In the genomic region with DNA sequence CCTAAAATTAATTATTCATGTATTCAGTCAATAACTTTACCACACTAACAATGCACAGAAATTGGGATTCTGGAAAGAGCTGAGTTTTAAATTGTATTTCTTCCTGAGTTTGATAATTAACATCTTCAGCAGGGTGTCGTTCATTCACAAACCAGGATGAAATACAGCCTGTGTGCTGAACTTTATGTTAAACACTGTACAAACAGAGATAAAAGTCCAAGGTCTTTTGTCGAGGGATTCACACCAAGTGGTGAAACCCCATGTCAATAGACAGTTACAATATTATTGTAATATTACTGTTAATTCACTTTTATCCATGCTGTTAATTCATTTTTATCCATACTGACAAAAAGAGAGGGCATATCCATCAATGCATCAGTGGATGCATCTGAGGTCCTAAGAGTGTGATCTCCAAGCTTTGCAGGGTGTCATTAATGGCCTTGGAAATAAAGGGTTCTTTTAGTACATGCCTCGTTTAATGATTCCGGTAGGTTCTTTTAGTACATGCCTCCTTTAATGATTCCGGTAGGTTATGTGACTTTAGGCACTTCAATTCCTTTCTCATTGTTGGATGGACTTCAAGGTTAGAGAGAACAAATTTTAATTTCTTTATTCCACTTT, we compare ENCODE assay signal across 1 cellular context.
TF ChIP-seq lines count a peak whose summit lies in the region.

No MANE protein-coding gene starts in this region.

TF ChIP-seq in HepG2, 621 proteins besides CTCF, POLR2A, EP300 and RAD21 (continued from another document and continues in another):
- TF ChIP-seq, protein P1, sequence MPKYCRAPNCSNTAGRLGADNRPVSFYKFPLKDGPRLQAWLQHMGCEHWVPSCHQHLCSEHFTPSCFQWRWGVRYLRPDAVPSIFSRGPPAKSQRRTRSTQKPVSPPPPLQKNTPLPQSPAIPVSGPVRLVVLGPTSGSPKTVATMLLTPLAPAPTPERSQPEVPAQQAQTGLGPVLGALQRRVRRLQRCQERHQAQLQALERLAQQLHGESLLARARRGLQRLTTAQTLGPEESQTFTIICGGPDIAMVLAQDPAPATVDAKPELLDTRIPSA (CRISPR knock-in tag; IDR thresholded peaks at IDR 0.05; ENCODE audit: borderline replicate concordance), result no peak
- TF ChIP-seq, protein P2, sequence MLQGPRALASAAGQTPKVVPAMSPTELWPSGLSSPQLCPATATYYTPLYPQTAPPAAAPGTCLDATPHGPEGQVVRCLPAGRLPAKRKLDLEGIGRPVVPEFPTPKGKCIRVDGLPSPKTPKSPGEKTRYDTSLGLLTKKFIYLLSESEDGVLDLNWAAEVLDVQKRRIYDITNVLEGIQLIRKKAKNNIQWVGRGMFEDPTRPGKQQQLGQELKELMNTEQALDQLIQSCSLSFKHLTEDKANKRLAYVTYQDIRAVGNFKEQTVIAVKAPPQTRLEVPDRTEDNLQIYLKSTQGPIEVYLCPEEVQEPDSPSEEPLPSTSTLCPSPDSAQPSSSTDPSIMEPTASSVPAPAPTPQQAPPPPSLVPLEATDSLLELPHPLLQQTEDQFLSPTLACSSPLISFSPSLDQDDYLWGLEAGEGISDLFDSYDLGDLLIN (CRISPR knock-in tag; IDR thresholded peaks at IDR 0.05; ENCODE audit: borderline replicate concordance), result no peak
- TF ChIP-seq, protein P3, sequence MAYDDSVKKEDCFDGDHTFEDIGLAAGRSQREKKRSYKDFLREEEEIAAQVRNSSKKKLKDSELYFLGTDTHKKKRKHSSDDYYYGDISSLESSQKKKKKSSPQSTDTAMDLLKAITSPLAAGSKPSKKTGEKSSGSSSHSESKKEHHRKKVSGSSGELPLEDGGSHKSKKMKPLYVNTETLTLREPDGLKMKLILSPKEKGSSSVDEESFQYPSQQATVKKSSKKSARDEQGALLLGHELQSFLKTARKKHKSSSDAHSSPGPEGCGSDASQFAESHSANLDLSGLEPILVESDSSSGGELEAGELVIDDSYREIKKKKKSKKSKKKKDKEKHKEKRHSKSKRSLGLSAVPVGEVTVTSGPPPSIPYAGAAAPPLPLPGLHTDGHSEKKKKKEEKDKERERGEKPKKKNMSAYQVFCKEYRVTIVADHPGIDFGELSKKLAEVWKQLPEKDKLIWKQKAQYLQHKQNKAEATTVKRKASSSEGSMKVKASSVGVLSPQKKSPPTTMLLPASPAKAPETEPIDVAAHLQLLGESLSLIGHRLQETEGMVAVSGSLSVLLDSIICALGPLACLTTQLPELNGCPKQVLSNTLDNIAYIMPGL (CRISPR knock-in tag; IDR thresholded peaks at IDR 0.05; ENCODE audit: borderline replicate concordance in 1 of 2, low read depth in 1 of 2), result no peak
- TF ChIP-seq, protein P4, sequence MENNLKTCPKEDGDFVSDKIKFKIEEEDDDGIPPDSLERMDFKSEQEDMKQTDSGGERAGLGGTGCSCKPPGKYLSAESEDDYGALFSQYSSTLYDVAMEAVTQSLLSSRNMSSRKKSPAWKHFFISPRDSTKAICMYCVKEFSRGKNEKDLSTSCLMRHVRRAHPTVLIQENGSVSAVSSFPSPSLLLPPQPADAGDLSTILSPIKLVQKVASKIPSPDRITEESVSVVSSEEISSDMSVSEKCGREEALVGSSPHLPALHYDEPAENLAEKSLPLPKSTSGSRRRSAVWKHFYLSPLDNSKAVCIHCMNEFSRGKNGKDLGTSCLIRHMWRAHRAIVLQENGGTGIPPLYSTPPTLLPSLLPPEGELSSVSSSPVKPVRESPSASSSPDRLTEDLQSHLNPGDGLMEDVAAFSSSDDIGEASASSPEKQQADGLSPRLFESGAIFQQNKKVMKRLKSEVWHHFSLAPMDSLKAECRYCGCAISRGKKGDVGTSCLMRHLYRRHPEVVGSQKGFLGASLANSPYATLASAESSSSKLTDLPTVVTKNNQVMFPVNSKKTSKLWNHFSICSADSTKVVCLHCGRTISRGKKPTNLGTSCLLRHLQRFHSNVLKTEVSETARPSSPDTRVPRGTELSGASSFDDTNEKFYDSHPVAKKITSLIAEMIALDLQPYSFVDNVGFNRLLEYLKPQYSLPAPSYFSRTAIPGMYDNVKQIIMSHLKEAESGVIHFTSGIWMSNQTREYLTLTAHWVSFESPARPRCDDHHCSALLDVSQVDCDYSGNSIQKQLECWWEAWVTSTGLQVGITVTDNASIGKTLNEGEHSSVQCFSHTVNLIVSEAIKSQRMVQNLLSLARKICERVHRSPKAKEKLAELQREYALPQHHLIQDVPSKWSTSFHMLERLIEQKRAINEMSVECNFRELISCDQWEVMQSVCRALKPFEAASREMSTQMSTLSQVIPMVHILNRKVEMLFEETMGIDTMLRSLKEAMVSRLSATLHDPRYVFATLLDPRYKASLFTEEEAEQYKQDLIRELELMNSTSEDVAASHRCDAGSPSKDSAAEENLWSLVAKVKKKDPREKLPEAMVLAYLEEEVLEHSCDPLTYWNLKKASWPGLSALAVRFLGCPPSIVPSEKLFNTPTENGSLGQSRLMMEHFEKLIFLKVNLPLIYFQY (CRISPR knock-in tag; IDR thresholded peaks at IDR 0.05; ENCODE audit: borderline replicate concordance), result no peak
- TF ChIP-seq JDP2 (CRISPR knock-in tag; IDR thresholded peaks at IDR 0.05; ENCODE audit: borderline replicate concordance) (no peak), PHF20 (CRISPR knock-in tag; IDR thresholded peaks at IDR 0.05) (no peak), NFIC (IDR thresholded peaks at IDR 0.05; ENCODE audit: low read length) (peak; percentile 73; the same call in 1 of the 2 replicates), NFE2L1 (CRISPR knock-in tag; IDR thresholded peaks at IDR 0.05; ENCODE audit: borderline replicate concordance) (no peak), ZNF12 (CRISPR knock-in tag; IDR thresholded peaks at IDR 0.05) (no peak), KLF9 (CRISPR knock-in tag; IDR thresholded peaks at IDR 0.05; ENCODE audit: low read depth) (no peak), ZFP41 (CRISPR knock-in tag; IDR thresholded peaks at IDR 0.05; ENCODE audit: borderline replicate concordance) (no peak), ZNF124 (CRISPR knock-in tag; IDR thresholded peaks at IDR 0.05) (no peak), KDM5A (IDR thresholded peaks at IDR 0.05; ENCODE audit: borderline replicate concordance, low read length) (no peak), ZBTB21 (CRISPR knock-in tag; IDR thresholded peaks at IDR 0.05) (no peak), IKZF4 (CRISPR knock-in tag; IDR thresholded peaks at IDR 0.05; ENCODE audit: borderline replicate concordance, low read depth, not compliant biosample characterization) (no peak), DNMT3B (CRISPR knock-in tag; conservative IDR thresholded peaks at IDR 0.05) (no peak), SRSF4 (IDR thresholded peaks at IDR 0.05; ENCODE audit: low read depth, low read length, poor library complexity, severe bottlenecking) (no peak)
- TF ChIP-seq, protein P5, sequence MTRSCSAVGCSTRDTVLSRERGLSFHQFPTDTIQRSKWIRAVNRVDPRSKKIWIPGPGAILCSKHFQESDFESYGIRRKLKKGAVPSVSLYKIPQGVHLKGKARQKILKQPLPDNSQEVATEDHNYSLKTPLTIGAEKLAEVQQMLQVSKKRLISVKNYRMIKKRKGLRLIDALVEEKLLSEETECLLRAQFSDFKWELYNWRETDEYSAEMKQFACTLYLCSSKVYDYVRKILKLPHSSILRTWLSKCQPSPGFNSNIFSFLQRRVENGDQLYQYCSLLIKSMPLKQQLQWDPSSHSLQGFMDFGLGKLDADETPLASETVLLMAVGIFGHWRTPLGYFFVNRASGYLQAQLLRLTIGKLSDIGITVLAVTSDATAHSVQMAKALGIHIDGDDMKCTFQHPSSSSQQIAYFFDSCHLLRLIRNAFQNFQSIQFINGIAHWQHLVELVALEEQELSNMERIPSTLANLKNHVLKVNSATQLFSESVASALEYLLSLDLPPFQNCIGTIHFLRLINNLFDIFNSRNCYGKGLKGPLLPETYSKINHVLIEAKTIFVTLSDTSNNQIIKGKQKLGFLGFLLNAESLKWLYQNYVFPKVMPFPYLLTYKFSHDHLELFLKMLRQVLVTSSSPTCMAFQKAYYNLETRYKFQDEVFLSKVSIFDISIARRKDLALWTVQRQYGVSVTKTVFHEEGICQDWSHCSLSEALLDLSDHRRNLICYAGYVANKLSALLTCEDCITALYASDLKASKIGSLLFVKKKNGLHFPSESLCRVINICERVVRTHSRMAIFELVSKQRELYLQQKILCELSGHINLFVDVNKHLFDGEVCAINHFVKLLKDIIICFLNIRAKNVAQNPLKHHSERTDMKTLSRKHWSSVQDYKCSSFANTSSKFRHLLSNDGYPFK (CRISPR knock-in tag; IDR thresholded peaks at IDR 0.05; ENCODE audit: borderline replicate concordance), result no peak
- TF ChIP-seq, protein P6, sequence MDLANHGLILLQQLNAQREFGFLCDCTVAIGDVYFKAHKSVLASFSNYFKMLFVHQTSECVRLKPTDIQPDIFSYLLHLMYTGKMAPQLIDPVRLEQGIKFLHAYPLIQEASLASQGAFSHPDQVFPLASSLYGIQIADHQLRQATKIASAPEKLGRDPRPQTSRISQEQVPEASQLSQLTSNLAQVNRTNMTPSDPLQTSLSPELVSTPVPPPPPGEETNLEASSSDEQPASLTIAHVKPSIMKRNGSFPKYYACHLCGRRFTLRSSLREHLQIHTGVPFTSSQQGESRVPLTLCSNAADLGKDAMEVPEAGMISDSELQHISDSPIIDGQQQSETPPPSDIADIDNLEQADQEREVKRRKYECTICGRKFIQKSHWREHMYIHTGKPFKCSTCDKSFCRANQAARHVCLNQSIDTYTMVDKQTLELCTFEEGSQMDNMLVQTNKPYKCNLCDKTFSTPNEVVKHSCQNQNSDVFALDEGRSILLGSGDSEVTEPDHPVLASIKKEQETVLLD (CRISPR knock-in tag; IDR thresholded peaks at IDR 0.05; ENCODE audit: low read depth), result no peak
- TF ChIP-seq, protein P7, sequence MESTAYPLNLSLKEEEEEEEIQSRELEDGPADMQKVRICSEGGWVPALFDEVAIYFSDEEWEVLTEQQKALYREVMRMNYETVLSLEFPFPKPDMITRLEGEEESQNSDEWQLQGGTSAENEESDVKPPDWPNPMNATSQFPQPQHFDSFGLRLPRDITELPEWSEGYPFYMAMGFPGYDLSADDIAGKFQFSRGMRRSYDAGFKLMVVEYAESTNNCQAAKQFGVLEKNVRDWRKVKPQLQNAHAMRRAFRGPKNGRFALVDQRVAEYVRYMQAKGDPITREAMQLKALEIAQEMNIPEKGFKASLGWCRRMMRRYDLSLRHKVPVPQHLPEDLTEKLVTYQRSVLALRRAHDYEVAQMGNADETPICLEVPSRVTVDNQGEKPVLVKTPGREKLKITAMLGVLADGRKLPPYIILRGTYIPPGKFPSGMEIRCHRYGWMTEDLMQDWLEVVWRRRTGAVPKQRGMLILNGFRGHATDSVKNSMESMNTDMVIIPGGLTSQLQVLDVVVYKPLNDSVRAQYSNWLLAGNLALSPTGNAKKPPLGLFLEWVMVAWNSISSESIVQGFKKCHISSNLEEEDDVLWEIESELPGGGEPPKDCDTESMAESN (CRISPR knock-in tag; conservative IDR thresholded peaks at IDR 0.05), result no peak
- TF ChIP-seq, protein P8, sequence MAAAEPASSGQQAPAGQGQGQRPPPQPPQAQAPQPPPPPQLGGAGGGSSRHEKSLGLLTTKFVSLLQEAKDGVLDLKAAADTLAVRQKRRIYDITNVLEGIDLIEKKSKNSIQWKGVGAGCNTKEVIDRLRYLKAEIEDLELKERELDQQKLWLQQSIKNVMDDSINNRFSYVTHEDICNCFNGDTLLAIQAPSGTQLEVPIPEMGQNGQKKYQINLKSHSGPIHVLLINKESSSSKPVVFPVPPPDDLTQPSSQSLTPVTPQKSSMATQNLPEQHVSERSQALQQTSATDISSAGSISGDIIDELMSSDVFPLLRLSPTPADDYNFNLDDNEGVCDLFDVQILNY (CRISPR knock-in tag; conservative IDR thresholded peaks at IDR 0.05), result no peak
- TF ChIP-seq, protein P9, sequence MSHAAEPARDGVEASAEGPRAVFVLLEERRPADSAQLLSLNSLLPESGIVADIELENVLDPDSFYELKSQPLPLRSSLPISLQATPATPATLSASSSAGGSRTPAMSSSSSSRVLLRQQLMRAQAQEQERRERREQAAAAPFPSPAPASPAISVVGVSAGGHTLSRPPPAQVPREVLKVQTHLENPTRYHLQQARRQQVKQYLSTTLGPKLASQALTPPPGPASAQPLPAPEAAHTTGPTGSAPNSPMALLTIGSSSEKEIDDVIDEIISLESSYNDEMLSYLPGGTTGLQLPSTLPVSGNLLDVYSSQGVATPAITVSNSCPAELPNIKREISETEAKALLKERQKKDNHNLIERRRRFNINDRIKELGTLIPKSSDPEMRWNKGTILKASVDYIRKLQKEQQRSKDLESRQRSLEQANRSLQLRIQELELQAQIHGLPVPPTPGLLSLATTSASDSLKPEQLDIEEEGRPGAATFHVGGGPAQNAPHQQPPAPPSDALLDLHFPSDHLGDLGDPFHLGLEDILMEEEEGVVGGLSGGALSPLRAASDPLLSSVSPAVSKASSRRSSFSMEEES (CRISPR knock-in tag; IDR thresholded peaks at IDR 0.05), result no peak
- TF ChIP-seq, protein P10, sequence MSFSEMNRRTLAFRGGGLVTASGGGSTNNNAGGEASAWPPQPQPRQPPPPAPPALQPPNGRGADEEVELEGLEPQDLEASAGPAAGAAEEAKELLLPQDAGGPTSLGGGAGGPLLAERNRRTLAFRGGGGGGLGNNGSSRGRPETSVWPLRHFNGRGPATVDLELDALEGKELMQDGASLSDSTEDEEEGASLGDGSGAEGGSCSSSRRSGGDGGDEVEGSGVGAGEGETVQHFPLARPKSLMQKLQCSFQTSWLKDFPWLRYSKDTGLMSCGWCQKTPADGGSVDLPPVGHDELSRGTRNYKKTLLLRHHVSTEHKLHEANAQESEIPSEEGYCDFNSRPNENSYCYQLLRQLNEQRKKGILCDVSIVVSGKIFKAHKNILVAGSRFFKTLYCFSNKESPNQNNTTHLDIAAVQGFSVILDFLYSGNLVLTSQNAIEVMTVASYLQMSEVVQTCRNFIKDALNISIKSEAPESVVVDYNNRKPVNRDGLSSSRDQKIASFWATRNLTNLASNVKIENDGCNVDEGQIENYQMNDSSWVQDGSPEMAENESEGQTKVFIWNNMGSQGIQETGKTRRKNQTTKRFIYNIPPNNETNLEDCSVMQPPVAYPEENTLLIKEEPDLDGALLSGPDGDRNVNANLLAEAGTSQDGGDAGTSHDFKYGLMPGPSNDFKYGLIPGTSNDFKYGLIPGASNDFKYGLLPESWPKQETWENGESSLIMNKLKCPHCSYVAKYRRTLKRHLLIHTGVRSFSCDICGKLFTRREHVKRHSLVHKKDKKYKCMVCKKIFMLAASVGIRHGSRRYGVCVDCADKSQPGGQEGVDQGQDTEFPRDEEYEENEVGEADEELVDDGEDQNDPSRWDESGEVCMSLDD (CRISPR knock-in tag; IDR thresholded peaks at IDR 0.05; ENCODE audit: borderline replicate concordance), result no peak
